ENCODE assay signal across 9 cellular contexts in the genomic region with DNA sequence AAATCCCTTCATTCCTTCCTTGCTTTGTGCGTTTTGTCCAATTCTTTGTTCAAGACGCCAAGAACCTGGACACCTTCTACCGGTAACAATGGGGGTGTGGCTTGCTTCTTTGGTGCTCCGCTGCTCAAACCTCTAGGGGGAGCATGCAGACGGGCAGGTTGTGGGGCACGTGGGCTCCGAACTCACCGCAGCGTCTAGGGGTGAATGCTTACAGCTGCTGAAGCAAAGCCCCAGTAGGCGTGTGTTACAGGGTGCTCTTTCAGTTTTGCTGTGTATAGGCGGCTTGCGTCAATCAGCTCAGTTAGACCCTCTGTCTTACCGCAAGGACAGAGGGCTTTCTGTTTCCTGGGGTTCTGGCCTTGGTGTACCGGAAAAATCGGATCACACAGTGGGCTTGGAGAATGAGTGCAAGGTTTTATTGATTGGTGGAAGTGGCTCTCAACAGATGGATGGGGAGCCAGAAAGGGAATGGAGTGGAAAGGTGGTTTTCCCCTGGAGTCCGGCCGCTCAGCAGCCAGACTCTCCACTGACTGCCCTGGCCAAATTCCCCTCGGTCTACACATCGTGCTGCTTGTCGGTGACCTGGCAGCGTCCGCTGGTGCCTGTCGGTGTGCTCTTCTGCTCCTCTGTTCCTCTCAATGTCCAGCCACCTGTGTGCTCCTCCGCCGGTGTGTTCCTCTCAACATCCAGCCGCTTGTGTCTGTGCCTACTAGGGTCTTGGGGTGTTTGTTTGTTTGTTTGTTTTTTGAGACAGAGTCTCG. TPM values are rescaled to one million over a fixed set of nuclear protein-coding genes. Genes with fewer than 3 reads are reported as not detected.
A peak's percentile ranks its signal among the peaks of the same experiment; 100 is the strongest.
DNase-seq lines count a peak whose midpoint lies in the region; ATAC-seq, FAIRE-seq and TF ChIP-seq lines count a peak whose summit lies in the region.
"Had no signal": no experiment of that assay in that cellular context is flagged by ENCODE, and none has a peak within 500 bp of the region (broad histone marks: within the 10 kb centered on the region; RNA-seq: fewer than 3 reads in every experiment).

No MANE protein-coding gene starts in this region.

- intact Hi-C loops in esophagus squamous epithelium (cut with DNase I): no loop called here
- intact Hi-C loops in sigmoid colon (cut with DNase I): loop anchor here (5.0 kb wide), 1 partner anchor 42 kb away; the partner anchor contains the start of gene MYNN

- TF ChIP-seq CTCF in esophagus squamous epithelium (IDR thresholded peaks at IDR 0.05) (peak in 5 of 6 experiments; percentile 19 to 54 (median 42)), sigmoid colon (IDR thresholded peaks at IDR 0.05) (no peak)

- 63 to 72% methylated on average over 20 to 24 of the region's 27 CpGs for WGBS in esophagus squamous epithelium, 2 donors
- WGBS in sigmoid colon, 2 donors: 55 to 58% methylated on average over 27 of the region's 27 CpGs

- FAIRE-seq in urothelium cell line (lab: Jason Lieb, UNC): no peak
- FAIRE-seq: G401.6 had no signal

- TF ChIP-seq POLR2A in esophagus squamous epithelium (IDR thresholded peaks at IDR 0.05): no peak
- no peak for TF ChIP-seq POLR2A in sigmoid colon (IDR thresholded peaks at IDR 0.05)

- H3K36me3 ChIP-seq in esophagus squamous epithelium (no peaks in the 10 kb centered on the region), sigmoid colon (no peaks in the 10 kb centered on the region)

- H3K4me3 ChIP-seq in esophagus squamous epithelium (peak overlapping the region; percentile 42 to 85 (median 62)), sigmoid colon (peak overlapping the region in 3 of 4 donors; percentile 55 to 72 (median 62))

- DNase-seq in NCI-H82 (lab: John Stamatoyannopoulos, UW) (peak; percentile 46), NCI-H82 treated with DMSO at 0.1 percent for 48 hours (lab: John Stamatoyannopoulos, UW; ENCODE audit: unreplicated experiment) (no peak), NCI-H510A (lab: John Stamatoyannopoulos, UW) (peak; percentile 20), esophagus squamous epithelium (lab: John Stamatoyannopoulos, UW) (no peak), sigmoid colon (no peak), urothelium cell line (ENCODE audit: low spot score) (no peak)
- peak; percentile 60 to 62 for DNase-seq in activated CD8-positive, alpha-beta memory T cell treated with anti-CD3 and anti-CD28 coated beads for 4 hours (ENCODE audit: low read depth in 2 of 2)

- ATAC-seq in HG03039 (IDR thresholded peaks at IDR 0.05; ENCODE audit: unreplicated experiment): peak; percentile 88

- no peak for TF ChIP-seq EP300 in sigmoid colon (IDR thresholded peaks at IDR 0.05)

- H3K27me3 ChIP-seq in esophagus squamous epithelium (peaks cover 0 to 17% (median 0%) of the 10 kb centered on the region in 4 donors), sigmoid colon (no peaks in the 10 kb centered on the region)

- H3K4me1 ChIP-seq in esophagus squamous epithelium (peaks cover 12 to 33% (median 13%) of the 10 kb centered on the region in 3 donors), sigmoid colon (peaks cover 0 to 24% (median 16%) of the 10 kb centered on the region in 4 donors)

- H3K9me3 ChIP-seq in esophagus squamous epithelium (peaks cover 0 to 11% (median 3%) of the 10 kb centered on the region in 3 donors), sigmoid colon (peaks cover 0 to 3% (median 0%) of the 10 kb centered on the region in 4 donors)

- H3K27ac ChIP-seq in esophagus squamous epithelium (no peak overlapping the region), sigmoid colon (no peak overlapping the region)

RNA-seq across cellular contexts. Expression of gene LRRC34, which starts 1.2 kb away (rescaled TPM):
- total RNA-seq in esophagus squamous epithelium (1 to 10 TPM in 1 of 4 donors, under 1 TPM in 1, not detected in 2; 0.35 to 1.3 TPM), sigmoid colon (1 to 10 TPM; 1.1 to 3.9 (median 2.3) TPM)
- polyA plus RNA-seq in sigmoid colon: 1 to 10 TPM in 1 of 3 donors, under 1 TPM in 1, not detected in 1; 0.60 to 1.1 TPM

RNA-seq across cellular contexts. Expression of gene LRRIQ4, which starts 1.3 kb away (rescaled TPM):
- total RNA-seq in esophagus squamous epithelium (not detected), sigmoid colon (not detected)
- not detected for polyA plus RNA-seq in sigmoid colon

RNA-seq across cellular contexts. Expression of gene MYNN, which starts 40.7 kb away (rescaled TPM):
- total RNA-seq in esophagus squamous epithelium: 10 to 100 TPM in 3 of 4 donors, 1 to 10 TPM in 1; 6.5 to 19.1 (median 12.4) TPM
- 10 to 100 TPM; 15.5 to 24.4 (median 21.2) TPM for total RNA-seq in sigmoid colon
- polyA plus RNA-seq in sigmoid colon: 1 to 10 TPM; 7.6 to 9.9 (median 9.6) TPM

RNA-seq across cellular contexts. Expression of gene ACTRT3, which starts 44.6 kb away (rescaled TPM):
- total RNA-seq in esophagus squamous epithelium (1 to 10 TPM in 3 of 4 donors, under 1 TPM in 1; 0.45 to 3.1 (median 2.0) TPM), sigmoid colon (1 to 10 TPM in 3 of 4 donors, under 1 TPM in 1; 0.99 to 4.4 (median 1.4) TPM)
- polyA plus RNA-seq in sigmoid colon: 1 to 10 TPM in 2 of 3 donors, under 1 TPM in 1; 0.69 to 1.4 (median 1.2) TPM

RNA-seq across cellular contexts. Expression of gene TERC, which starts 49.1 kb away (rescaled TPM):
- 100 to 1,000 TPM; 120 to 221 (median 166) TPM for total RNA-seq in esophagus squamous epithelium
- 100 to 1,000 TPM in 3 of 4 donors, 10 to 100 TPM in 1; 65.3 to 220 (median 125) TPM for total RNA-seq in sigmoid colon
- polyA plus RNA-seq in sigmoid colon: under 1 TPM in 1 of 3 donors, not detected in 2; 0.44 TPM

Comparison
In these comparisons a context has a peak if more than half of its experiments do, and no peak if none do; other contexts are left out.
1. DNase-seq: peak in NCI-H82 (single experiment), NCI-H510A (single experiment) and activated CD8-positive, alpha-beta memory T cell treated with anti-CD3 and anti-CD28 coated beads for 4 hours (2 of 2); none in NCI-H82 treated with DMSO at 0.1 percent for 48 hours (single experiment), esophagus squamous epithelium (single experiment), sigmoid colon (single experiment) and urothelium cell line (single experiment).
2. CTCF ChIP-seq: peak in esophagus squamous epithelium (5 of 6); none in sigmoid colon (0 of 4).